26 cellular contexts compared by ENCODE assay signal in the genomic region with DNA sequence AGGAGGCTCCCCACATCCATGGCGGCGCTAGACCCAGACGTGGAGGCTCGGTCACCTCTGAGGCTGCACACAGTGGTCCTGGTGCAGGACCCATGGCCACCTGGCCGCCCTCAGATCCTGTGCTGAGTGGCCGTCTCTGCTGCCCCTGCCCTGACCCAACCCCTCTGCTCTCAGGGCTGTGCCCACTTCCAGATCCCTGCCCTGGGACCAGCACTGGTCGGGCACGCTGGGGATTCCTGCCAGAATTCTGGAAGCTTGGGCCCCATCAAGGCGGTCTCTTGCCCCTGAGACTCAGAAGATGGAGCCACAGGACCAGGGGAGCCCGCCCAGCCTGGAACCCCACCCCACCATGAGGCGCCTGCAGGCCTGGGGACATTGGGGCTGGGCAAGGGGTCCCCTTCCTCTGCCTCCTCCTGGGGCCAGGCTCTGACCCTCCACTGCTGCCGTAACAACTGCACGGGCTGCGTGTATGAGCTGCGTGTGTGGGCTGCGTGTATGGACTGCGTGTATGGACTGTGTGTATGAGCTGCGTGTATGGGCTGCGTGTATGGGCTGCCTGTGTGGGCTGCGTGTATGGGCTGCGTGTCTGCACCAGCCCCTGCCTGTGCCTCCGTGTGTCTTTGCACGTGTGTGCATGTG. TPM values are rescaled to one million over a fixed set of nuclear protein-coding genes. Genes with fewer than 3 reads are reported as not detected.
A peak's percentile ranks its signal among the peaks of the same experiment; 100 is the strongest.
DNase-seq lines count a peak whose midpoint lies in the region; ATAC-seq and TF ChIP-seq lines count a peak whose summit lies in the region.
"Had no signal": no experiment of that assay in that cellular context is flagged by ENCODE, and none has a peak within 500 bp of the region (broad histone marks: within the 10 kb centered on the region; RNA-seq: fewer than 3 reads in every experiment).

No MANE protein-coding gene starts in this region.

- H2BK20ac ChIP-seq in H9 (ENCODE audit: low read depth, low read length, poor library complexity, severe bottlenecking), result no peak overlapping the region

- H3K23ac ChIP-seq in H9 (ENCODE audit: insufficient read length, low read depth, low read length), result no peak overlapping the region

- TF ChIP-seq POLR2A in suprapubic skin (IDR thresholded peaks at IDR 0.05), result no peak

- H3K27me3 Mint-ChIP-seq in H9 (ENCODE audit: low read depth), result peaks cover 53% of the 10 kb centered on the region
- H3K27me3 Mint-ChIP-seq in neural crest cell (ENCODE audit: low read depth), result no peaks in the 10 kb centered on the region
- H3K27me3 Mint-ChIP-seq in WTC11 (ENCODE audit: low read depth), result peaks cover 33% of the 10 kb centered on the region

- H3K79me2 ChIP-seq in H9 (ENCODE audit: insufficient read depth, low read length), result no peaks in the 10 kb centered on the region
- H3K79me2 ChIP-seq in hepatocyte, result no peaks in the 10 kb centered on the region

- no peak overlapping the region for H3K18ac ChIP-seq in H9 (ENCODE audit: insufficient read length, low read depth, low read length)

- POLR2A ChIA-PET in WTC11 (lab: Charles Lee), result no interaction called here

- H3K36me3 Mint-ChIP-seq in H9 (ENCODE audit: insufficient read depth in 1 of 3, low read depth in 3 of 3), result no peaks in the 10 kb centered on the region; a peak in 1 of 7 replicates
- H3K36me3 Mint-ChIP-seq in neural crest cell (ENCODE audit: low read depth), result no peaks in the 10 kb centered on the region
- no peaks in the 10 kb centered on the region for H3K36me3 Mint-ChIP-seq in WTC11

- in situ Hi-C loops in ACHN (cut with HindIII; ENCODE audit: low pct_ligation_motif_present, low pct_unique_long_range_greater_than_20kb, low sequenced_read_pairs), result no loop called here

- H3K4me1 Mint-ChIP-seq in H9 (peaks cover 45 to 58% of the 10 kb centered on the region in 2 experiments), neural crest cell (peaks cover 40% of the 10 kb centered on the region), WTC11 (peaks cover 56% of the 10 kb centered on the region)

- H3K4me3 Mint-ChIP-seq in H9 (no peak overlapping the region), neural crest cell (no peak overlapping the region), WTC11 (no peak overlapping the region)
- H3K4me3 Mint-ChIP-seq: activated T-cell treated with anti-CD3 and anti-CD28 coated beads, Interleukin-2, amount 50 U/mL, for 24 hours; HFFc6; T-helper 2 cell treated with Interferon-gamma antibody and Interleukin-4, amounts not matched to agents 5 μg/mL and 100 μg/mL, for 36 hours had no signal

- H3K27ac Mint-ChIP-seq in H9 (no peak overlapping the region; a peak in 1 of 7 replicates), neural crest cell (ENCODE audit: unreplicated experiment) (peak overlapping the region; percentile 82), WTC11 (no peak overlapping the region)
- H3K27ac Mint-ChIP-seq: activated T-cell treated with anti-CD3 and anti-CD28 coated beads, Interleukin-2, amount 50 U/mL, for 24 hours; HFFc6; T-helper 2 cell treated with Interferon-gamma antibody and Interleukin-4, amounts not matched to agents 5 μg/mL and 100 μg/mL, for 36 hours had no signal

- no peak overlapping the region for H2AK5ac ChIP-seq in H9 (ENCODE audit: insufficient read length, low read length)

- no peak overlapping the region for H2BK15ac ChIP-seq in H9 (ENCODE audit: low read depth, low read length)

- H2AFZ ChIP-seq in H9 (ENCODE audit: low read length) (no peak overlapping the region), hepatocyte (no peak overlapping the region)

- H3K23me2 ChIP-seq in H9 (ENCODE audit: insufficient read length, low read depth, low read length, poor library complexity, severe bottlenecking), result peaks cover 3% of the 10 kb centered on the region

- CTCF ChIA-PET in WTC11 (lab: Charles Lee), result no interaction called here

- no peak overlapping the region for H2BK5ac ChIP-seq in H9 (ENCODE audit: insufficient read length, low read length)

- H3K36me3 ChIP-seq in hepatocyte (replicated peaks; ENCODE audit: insufficient read depth, low read depth), result no peaks in the 10 kb centered on the region
- no peaks in the 10 kb centered on the region for H3K36me3 ChIP-seq in suprapubic skin
- H3K36me3 ChIP-seq: BLaER1 treated with 17β-estradiol and CSF1 and Interleukin-3, amounts not matched to agents 10 nM and 100 nM; neutrophil; upper lobe of left lung had no signal

- H3K4me3 ChIP-seq in hepatocyte (no peak overlapping the region), suprapubic skin (no peak overlapping the region)
- H3K4me3 ChIP-seq: BLaER1 treated with 17β-estradiol and CSF1 and Interleukin-3, amounts not matched to agents 10 nM and 100 nM; upper lobe of left lung had no signal

- H3K9me2 ChIP-seq in hepatocyte (replicated peaks; ENCODE audit: insufficient read depth), result no peaks in the 10 kb centered on the region

- H3K9me3 Mint-ChIP-seq in H9, result no peaks in the 10 kb centered on the region; a peak in 2 of 5 replicates
- no peaks in the 10 kb centered on the region for H3K9me3 Mint-ChIP-seq in neural crest cell
- no peaks in the 10 kb centered on the region for H3K9me3 Mint-ChIP-seq in WTC11
- H3K9me3 Mint-ChIP-seq: activated T-cell treated with anti-CD3 and anti-CD28 coated beads, Interleukin-2, amount 50 U/mL, for 24 hours; HFFc6; T-helper 2 cell treated with Interferon-gamma antibody and Interleukin-4, amounts not matched to agents 5 μg/mL and 100 μg/mL, for 36 hours had no signal

- no peaks in the 10 kb centered on the region for H3K79me1 ChIP-seq in H9 (ENCODE audit: insufficient read depth, low read depth, low read length, poor library complexity, severe bottlenecking)

- ATAC-seq in WTC11, result no peak
- ATAC-seq: PC-3, Right ventricle myocardium inferior had no signal

- H4K20me1 ChIP-seq in H9 (ENCODE audit: control insufficient read depth, insufficient read depth, insufficient read length), result no peaks in the 10 kb centered on the region
- no peaks in the 10 kb centered on the region for H4K20me1 ChIP-seq in hepatocyte (ENCODE audit: insufficient read depth, poor library complexity, severe bottlenecking)
- H4K20me1 ChIP-seq: BLaER1 treated with 17β-estradiol and CSF1 and Interleukin-3, amounts not matched to agents 10 nM and 100 nM had no signal

- H4K91ac ChIP-seq in H9 (ENCODE audit: insufficient read length, low read depth, low read length), result no peak overlapping the region

- TF ChIP-seq CTCF in H9 (conservative IDR thresholded peaks at IDR 0.05) (no peak), hepatocyte (IDR thresholded peaks at IDR 0.05; ENCODE audit: poor library complexity) (no peak), neural crest cell (conservative IDR thresholded peaks at IDR 0.05) (no peak), suprapubic skin (IDR thresholded peaks at IDR 0.05) (no peak), WTC11 (IDR thresholded peaks at IDR 0.05) (no peak)

- peak; percentile 12 for DNase-seq in H9
- DNase-seq in hepatocyte (ENCODE audit: low spot score), result no peak
- no peak for DNase-seq in neural crest cell (ENCODE audit: low read depth, low spot score)
- peak; percentile 55 to 71 for DNase-seq in suprapubic skin (ENCODE audit: low spot score in 2 of 2)
- DNase-seq in ACHN, result no peak
- DNase-seq in activated effector memory CD4-positive, alpha-beta T cell treated with Interleukin-2 at 50 U/mL for 16 hours, result no peak
- DNase-seq in WTC11 (ENCODE audit: low spot score), result no peak
- no peak for DNase-seq in NCI-H2081 treated with DMSO at 0.1 percent for 48 hours (lab: John Stamatoyannopoulos, UW)
- DNase-seq: activated CD4-positive, alpha-beta T cell treated with anti-CD3 and anti-CD28 coated beads for 48 hours; activated CD8-positive, alpha-beta memory T cell treated with anti-CD3 and anti-CD28 coated beads for 24 hours; activated T-cell treated with anti-CD3 and anti-CD28 coated beads, Interleukin-2, amount 50 U/mL, for 24 hours; DMS79 treated with DMSO at 0.1 percent for 48 hours; HFFc6; IMR-90; NCI-H1092; NCI-H187 treated with DMSO at 0.1 percent for 48 hours; NCI-H524 treated with DMSO at 0.1 percent for 48 hours; PC-3; small intestine had no signal

- H3K4me2 ChIP-seq in H9 (ENCODE audit: insufficient read depth, insufficient read length, low read length) (no peak overlapping the region), hepatocyte (no peak overlapping the region)

- H3K27me3 ChIP-seq in H9 (ENCODE audit: insufficient read depth, low read length), result no peaks in the 10 kb centered on the region; the same call in 1 of the 2 replicates
- H3K27me3 ChIP-seq in hepatocyte, result no peaks in the 10 kb centered on the region
- H3K27me3 ChIP-seq in suprapubic skin, result peaks cover 6% of the 10 kb centered on the region
- H3K27me3 ChIP-seq: BLaER1 treated with 17β-estradiol and CSF1 and Interleukin-3, amounts not matched to agents 10 nM and 100 nM; upper lobe of left lung had no signal

- no peak overlapping the region for H2BK12ac ChIP-seq in H9 (ENCODE audit: insufficient read length, low read depth, low read length)

- no peak for TF ChIP-seq EP300 in suprapubic skin (IDR thresholded peaks at IDR 0.05)

- no peak overlapping the region for H3K4ac ChIP-seq in H9 (ENCODE audit: low read depth, low read length)

- no peak overlapping the region for H3T11ph ChIP-seq in H9 (ENCODE audit: low read length)

- H3K9ac ChIP-seq in H9 (ENCODE audit: extremely low read depth, insufficient read length, low read length), result no peak overlapping the region
- H3K9ac ChIP-seq: BLaER1 treated with 17β-estradiol and CSF1 and Interleukin-3, amounts not matched to agents 10 nM and 100 nM had no signal

- H3K9me3 ChIP-seq in H9 (ENCODE audit: control insufficient read depth, low read depth, low read length), result no peaks in the 10 kb centered on the region
- H3K9me3 ChIP-seq in hepatocyte (ENCODE audit: low read depth), result no peaks in the 10 kb centered on the region
- H3K9me3 ChIP-seq in suprapubic skin, result no peaks in the 10 kb centered on the region
- H3K9me3 ChIP-seq: BLaER1 treated with 17β-estradiol and CSF1 and Interleukin-3, amounts not matched to agents 10 nM and 100 nM; neutrophil; upper lobe of left lung had no signal

- H4K5ac ChIP-seq in H9 (ENCODE audit: insufficient read length, low read depth, low read length), result no peak overlapping the region

- H3K4me1 ChIP-seq in H9 (ENCODE audit: insufficient read depth, low read length) (peaks cover 13% of the 10 kb centered on the region; the same call in 1 of the 2 replicates), hepatocyte (ENCODE audit: insufficient read depth) (peaks cover 58% of the 10 kb centered on the region), suprapubic skin (peaks cover 22% of the 10 kb centered on the region)

- H3K56ac ChIP-seq in H9 (ENCODE audit: insufficient read length, low read depth, low read length), result no peak overlapping the region

- WGBS in H9 (ENCODE audit: extremely low coverage, insufficient read length, low lambda C conversion rate), result no CpG with 5 or more reads among the region's 23 CpGs
- 94% methylated on average over 22 of the region's 23 CpGs for whole genome bisulfite sequencing in hepatocyte (ENCODE audit: low lambda C conversion rate, missing lambda C conversion rate)
- WGBS in suprapubic skin, result 60% methylated on average over 14 of the region's 23 CpGs

- no peak overlapping the region for H3K27ac ChIP-seq in H9 (ENCODE audit: insufficient read length, low read depth, low read length)
- peak overlapping the region; percentile 90 for H3K27ac ChIP-seq in hepatocyte
- H3K27ac ChIP-seq in suprapubic skin, result no peak overlapping the region
- H3K27ac ChIP-seq: BLaER1 treated with 17β-estradiol and CSF1 and Interleukin-3, amounts not matched to agents 10 nM and 100 nM; neutrophil; upper lobe of left lung had no signal

- no peak overlapping the region for H4K8ac ChIP-seq in H9 (replicated peaks; ENCODE audit: insufficient read length, low read depth, low read length)

- H2BK120ac ChIP-seq in H9 (ENCODE audit: low read depth, low read length, poor library complexity, severe bottlenecking), result no peak overlapping the region

- H3K14ac ChIP-seq in H9 (ENCODE audit: insufficient read depth, low read length), result no peak overlapping the region

RNA-seq across cellular contexts. Expression of a gene that starts 48.7 kb away (rescaled TPM):
- total RNA-seq in H9 (2021) (not detected in 2 replicates), hepatocyte (not detected in 2 replicates), neural crest cell (not detected in 2 replicates), suprapubic skin (not detected), WTC11 (2021) (not detected in 3 replicates)
- polyA plus RNA-seq in hepatocyte, result not detected in 2 replicates
- total RNA-seq: cerebellum, HFFc6, IMR-90, lower leg skin, PC-3, Right ventricle myocardium inferior, upper lobe of left lung had no signal
- polyA plus RNA-seq: IMR-90, small intestine had no signal

Comparison
In these comparisons a context has a peak if more than half of its experiments do, and no peak if none do; other contexts are left out.
1. DNase-seq: peak in H9 (single experiment) and suprapubic skin (2 of 2); none in hepatocyte (single experiment), neural crest cell (single experiment), ACHN (single experiment), activated effector memory CD4-positive, alpha-beta T cell treated with Interleukin-2 at 50 U/mL for 16 hours (single experiment), WTC11 (single experiment) and NCI-H2081 treated with DMSO at 0.1 percent for 48 hours (single experiment).